In the genomic region with DNA sequence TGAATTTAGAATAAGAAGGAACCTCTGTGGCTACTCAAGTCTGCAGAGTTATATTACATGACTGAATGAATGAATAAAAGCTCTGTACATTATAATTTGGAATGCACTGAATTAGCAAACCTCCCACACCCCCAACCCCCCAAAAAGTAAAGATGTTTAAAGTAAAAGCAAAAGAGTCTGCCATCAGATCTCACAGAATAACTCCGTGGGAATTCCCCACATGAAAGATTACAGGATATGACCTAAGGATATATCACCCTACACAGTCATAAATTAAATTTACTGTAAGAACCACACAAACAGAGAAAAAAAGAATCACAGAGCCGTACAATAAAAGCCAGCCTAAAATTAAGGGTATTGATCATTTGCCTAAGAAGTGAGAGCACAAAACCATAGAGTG, we compare ENCODE assay signal across 8 cellular contexts.
DNase-seq lines count a peak whose midpoint lies in the region; ATAC-seq and TF ChIP-seq lines count a peak whose summit lies in the region.

No MANE protein-coding gene starts in this region.

- no peak for TF ChIP-seq CTCF in nephron progenitor cell (IDR thresholded peaks at IDR 0.05)
- no peak for TF ChIP-seq CTCF in mucosa of descending colon (IDR thresholded peaks at IDR 0.05)

- H3K36me3 ChIP-seq in neuronal stem cell (replicated peaks in 1 of 2; ENCODE audit: control insufficient read depth in 2 of 2, insufficient read depth in 2 of 2, low read length in 2 of 2) = no peaks in the 10 kb centered on the region
- no peaks in the 10 kb centered on the region for H3K36me3 ChIP-seq in mucosa of descending colon (ENCODE audit: low read depth)

- DNase-seq in activated T-helper 1 cell treated with anti-CD3 and anti-CD28 coated beads, Interleukin-12 subunit alpha, Interleukin-12 subunit beta, Interleukin-2, Interleukin-4 antibody, amounts not matched to agents 30 ng/mL and 10 ng/mL and 1 ng/mL, durations not matched to agents 14 hours and 24 hours and 36 hours (ENCODE audit: low spot score) = peak; percentile 26
- DNase-seq in nephron progenitor cell (no peak), neuronal stem cell (ENCODE audit: low spot score) (no peak), NCI-H446 treated with DMSO at 0.1 percent for 48 hours (lab: John Stamatoyannopoulos, UW) (no peak), mucosa of descending colon (no peak), left cardiac atrium (no peak)

- H3K27me3 ChIP-seq in neuronal stem cell (ENCODE audit: control insufficient read depth in 3 of 3, insufficient read depth in 3 of 3, low read depth in 1 of 3, low read length in 3 of 3) = no peaks in the 10 kb centered on the region

- no peak overlapping the region for H3K14ac ChIP-seq in neuronal stem cell (ENCODE audit: low read length)

- H3K27ac Mint-ChIP-seq in activated T-helper 1 cell treated with anti-CD3 and anti-CD28 coated beads, Interleukin-12 subunit alpha, Interleukin-12 subunit beta, Interleukin-2, Interleukin-4 antibody, amounts not matched to agents 30 ng/mL and 10 ng/mL and 1 ng/mL, durations not matched to agents 14 hours and 24 hours and 36 hours = peak overlapping the region; percentile 51
- peak overlapping the region; percentile 99 for H3K27ac Mint-ChIP-seq in nephron progenitor cell

- peaks cover 6% of the 10 kb centered on the region for H3K27me3 Mint-ChIP-seq in activated T-helper 1 cell treated with anti-CD3 and anti-CD28 coated beads, Interleukin-12 subunit alpha, Interleukin-12 subunit beta, Interleukin-2, Interleukin-4 antibody, amounts not matched to agents 30 ng/mL and 10 ng/mL and 1 ng/mL, durations not matched to agents 14 hours and 24 hours and 36 hours (ENCODE audit: insufficient read depth)
- no peaks in the 10 kb centered on the region for H3K27me3 Mint-ChIP-seq in nephron progenitor cell (ENCODE audit: low read depth, poor library complexity)

- no CpG with 5 or more reads among the region's 2 CpGs for WGBS in neuronal stem cell (ENCODE audit: extremely low coverage in 2 of 2, insufficient read length in 2 of 2, insufficient replicate concordance in 1 of 2), 2 donors

- no peak overlapping the region for H3K23ac ChIP-seq in neuronal stem cell (ENCODE audit: low read depth, low read length, poor library complexity)

- no peak overlapping the region for H3K4ac ChIP-seq in neuronal stem cell (ENCODE audit: low read length)

- no peak overlapping the region for H2BK5ac ChIP-seq in neuronal stem cell (ENCODE audit: low read length)

- ATAC-seq in GM18861 (IDR thresholded peaks at IDR 0.05; ENCODE audit: unreplicated experiment) (peak; percentile 73), HG03196 (IDR thresholded peaks at IDR 0.05; ENCODE audit: unreplicated experiment) (peak; percentile 62), mucosa of descending colon (no peak), left cardiac atrium (no peak)

- H3K4me1 ChIP-seq in neuronal stem cell (ENCODE audit: control insufficient read depth in 2 of 2, insufficient read depth in 1 of 2, low read depth in 1 of 2, low read length in 2 of 2) (peaks cover 0 to 20% of the 10 kb centered on the region in 2 donors), mucosa of descending colon (ENCODE audit: low read depth) (no peaks in the 10 kb centered on the region)

- H3K79me1 ChIP-seq in neuronal stem cell (ENCODE audit: low read depth, low read length) = no peaks in the 10 kb centered on the region

- H3K36me3 Mint-ChIP-seq in activated T-helper 1 cell treated with anti-CD3 and anti-CD28 coated beads, Interleukin-12 subunit alpha, Interleukin-12 subunit beta, Interleukin-2, Interleukin-4 antibody, amounts not matched to agents 30 ng/mL and 10 ng/mL and 1 ng/mL, durations not matched to agents 14 hours and 24 hours and 36 hours (ENCODE audit: low read depth) = peaks cover 6% of the 10 kb centered on the region
- peaks cover 29% of the 10 kb centered on the region for H3K36me3 Mint-ChIP-seq in nephron progenitor cell (ENCODE audit: low read depth)

- no peak overlapping the region for H2BK12ac ChIP-seq in neuronal stem cell (ENCODE audit: low read length)

- H2BK120ac ChIP-seq in neuronal stem cell (ENCODE audit: low read depth, low read length) = no peak overlapping the region

- intact Hi-C loops in activated T-helper 1 cell treated with anti-CD3 and anti-CD28 coated beads, Interleukin-12 subunit alpha, Interleukin-12 subunit beta, Interleukin-2, Interleukin-4 antibody, amounts not matched to agents 30 ng/mL and 10 ng/mL and 1 ng/mL, durations not matched to agents 14 hours and 24 hours and 36 hours (cut with micrococcal nuclease) = loop anchor here (1.0 to 10.0 kb wide), 11 partner anchors 17 to 1061 kb away; no protein-coding TSS in a partner anchor
- intact Hi-C loops in mucosa of descending colon (cut with DNase I, micrococcal nuclease) = no loop called here
- intact Hi-C loops in left cardiac atrium (cut with DNase I) = no loop called here

- no peak overlapping the region for H3K4me2 ChIP-seq in neuronal stem cell (ENCODE audit: insufficient read depth, low read length, poor library complexity, severe bottlenecking)

- H2AK5ac ChIP-seq in neuronal stem cell (ENCODE audit: low read depth, low read length) = no peak overlapping the region

- no peak overlapping the region for H3K18ac ChIP-seq in neuronal stem cell (ENCODE audit: low read length)

- H3K4me3 Mint-ChIP-seq in activated T-helper 1 cell treated with anti-CD3 and anti-CD28 coated beads, Interleukin-12 subunit alpha, Interleukin-12 subunit beta, Interleukin-2, Interleukin-4 antibody, amounts not matched to agents 30 ng/mL and 10 ng/mL and 1 ng/mL, durations not matched to agents 14 hours and 24 hours and 36 hours = peak overlapping the region; percentile 37
- H3K4me3 Mint-ChIP-seq in nephron progenitor cell = peak overlapping the region; percentile 69

- H3K4me1 Mint-ChIP-seq in activated T-helper 1 cell treated with anti-CD3 and anti-CD28 coated beads, Interleukin-12 subunit alpha, Interleukin-12 subunit beta, Interleukin-2, Interleukin-4 antibody, amounts not matched to agents 30 ng/mL and 10 ng/mL and 1 ng/mL, durations not matched to agents 14 hours and 24 hours and 36 hours (ENCODE audit: low read depth) = peaks cover 21% of the 10 kb centered on the region
- H3K4me1 Mint-ChIP-seq in nephron progenitor cell = peaks cover 65% of the 10 kb centered on the region

- no peak overlapping the region for H2AFZ ChIP-seq in neuronal stem cell (ENCODE audit: low read length)

- peaks cover 7% of the 10 kb centered on the region for H3K9me3 Mint-ChIP-seq in activated T-helper 1 cell treated with anti-CD3 and anti-CD28 coated beads, Interleukin-12 subunit alpha, Interleukin-12 subunit beta, Interleukin-2, Interleukin-4 antibody, amounts not matched to agents 30 ng/mL and 10 ng/mL and 1 ng/mL, durations not matched to agents 14 hours and 24 hours and 36 hours
- peaks cover 22% of the 10 kb centered on the region for H3K9me3 Mint-ChIP-seq in nephron progenitor cell

- H4K8ac ChIP-seq in neuronal stem cell (ENCODE audit: low read depth, low read length) = no peak overlapping the region

- H3K27ac ChIP-seq in neuronal stem cell (replicated peaks; ENCODE audit: low read length) = no peak overlapping the region

- no peak overlapping the region for H4K91ac ChIP-seq in neuronal stem cell (ENCODE audit: low read depth, low read length, poor library complexity)

- H3K4me3 ChIP-seq in neuronal stem cell (ENCODE audit: low read length in 2 of 2) (no peak overlapping the region), mucosa of descending colon (no peak overlapping the region)

- H3K9me3 ChIP-seq in neuronal stem cell (replicated peaks in 1 of 2; ENCODE audit: control insufficient read depth in 2 of 2, insufficient read depth in 1 of 2, low read depth in 1 of 2, low read length in 2 of 2) (no peaks in the 10 kb centered on the region), mucosa of descending colon (no peaks in the 10 kb centered on the region)

- no peak overlapping the region for H2BK15ac ChIP-seq in neuronal stem cell (ENCODE audit: low read length)

- no peak overlapping the region for H3K9ac ChIP-seq in neuronal stem cell (ENCODE audit: low read depth, low read length, poor library complexity)

Comparison
In these comparisons a context has a peak if more than half of its experiments do, and no peak if none do; other contexts are left out.
1. ATAC-seq: peak in GM18861 (single experiment) and HG03196 (single experiment); none in mucosa of descending colon (single experiment) and left cardiac atrium (0 of 2).